In genomic region chrX:145953628-145954027, GRCh38 we compare ENCODE assay signal across 9 cellular contexts.
"Had no signal": no experiment of that assay in that cellular context is flagged by ENCODE, and none has a peak within 500 bp of the region (broad histone marks: within the 10 kb centered on the region; RNA-seq: fewer than 3 reads in every experiment).

No MANE protein-coding gene starts in this region.

- DNase-seq: GM23248, GOT3, H7, HFFc6, IMR-90 had no signal

- H3K27ac ChIP-seq: GM23248, HL-60 had no signal

- ATAC-seq: HCT116, K562 had no signal

- H3K4me3 ChIP-seq: GM23248, HAP-1, K562 had no signal

- H2AFZ ChIP-seq: GM23248 had no signal

- H3K36me3 ChIP-seq: HAP-1 had no signal

- H3K4me1 ChIP-seq: HAP-1 had no signal

- FAIRE-seq: K562 had no signal

- H3K9me3 ChIP-seq: HAP-1 had no signal

- H3K9ac ChIP-seq: GM23248 had no signal
